Comparison of ENCODE assay signal across 2 cellular contexts in the genomic region with DNA sequence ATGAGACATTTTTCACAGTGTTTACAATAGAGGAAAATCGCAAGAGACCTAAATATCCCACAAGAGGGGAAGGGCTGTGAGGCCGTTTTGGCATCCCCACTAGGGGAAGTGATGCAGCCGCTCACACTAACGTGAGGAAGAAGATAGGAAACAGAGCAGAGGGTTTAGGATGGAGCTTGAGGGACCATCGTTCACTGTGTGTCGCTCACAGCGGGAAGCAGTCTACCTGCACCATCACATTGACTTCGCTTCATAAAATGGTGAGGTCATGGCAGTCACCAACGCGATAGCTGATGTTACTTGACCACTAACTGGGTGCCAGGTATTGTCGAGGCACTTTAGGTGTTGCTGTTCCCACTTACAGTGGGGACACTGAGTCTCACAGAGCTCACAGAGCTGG.
TF ChIP-seq lines count a peak whose summit lies in the region.

No MANE protein-coding gene starts in this region.

TF ChIP-seq in IMR-90, 13 proteins besides CTCF, POLR2A, EP300 and RAD21:
- TF ChIP-seq SMC3 (IDR thresholded peaks at IDR 0.05; ENCODE audit: low read depth, low read length) (no peak), CHD1 (IDR thresholded peaks at IDR 0.05; ENCODE audit: low read depth, low read length) (no peak), RFX5 (IDR thresholded peaks at IDR 0.05; ENCODE audit: low read depth, low read length) (no peak), MAFK (IDR thresholded peaks at IDR 0.05; ENCODE audit: low read depth, low read length) (no peak), CEBPB (IDR thresholded peaks at IDR 0.05; ENCODE audit: low read depth, low read length) (no peak), BHLHE40 (IDR thresholded peaks at IDR 0.05; ENCODE audit: low read depth, low read length) (no peak), RCOR1 (IDR thresholded peaks at IDR 0.05; ENCODE audit: insufficient replicate concordance, low read length) (no peak), MAZ (IDR thresholded peaks at IDR 0.05; ENCODE audit: borderline replicate concordance, low read depth, low read length) (no peak), NFE2L2 (IDR thresholded peaks at IDR 0.05; ENCODE audit: low read depth, low read length) (no peak), FOS (IDR thresholded peaks at IDR 0.05; ENCODE audit: low read depth, low read length) (no peak), MXI1 (IDR thresholded peaks at IDR 0.05; ENCODE audit: borderline replicate concordance, low read depth, low read length) (no peak)
- TF ChIP-seq, protein P1, sequence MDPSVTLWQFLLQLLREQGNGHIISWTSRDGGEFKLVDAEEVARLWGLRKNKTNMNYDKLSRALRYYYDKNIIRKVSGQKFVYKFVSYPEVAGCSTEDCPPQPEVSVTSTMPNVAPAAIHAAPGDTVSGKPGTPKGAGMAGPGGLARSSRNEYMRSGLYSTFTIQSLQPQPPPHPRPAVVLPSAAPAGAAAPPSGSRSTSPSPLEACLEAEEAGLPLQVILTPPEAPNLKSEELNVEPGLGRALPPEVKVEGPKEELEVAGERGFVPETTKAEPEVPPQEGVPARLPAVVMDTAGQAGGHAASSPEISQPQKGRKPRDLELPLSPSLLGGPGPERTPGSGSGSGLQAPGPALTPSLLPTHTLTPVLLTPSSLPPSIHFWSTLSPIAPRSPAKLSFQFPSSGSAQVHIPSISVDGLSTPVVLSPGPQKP (IDR thresholded peaks at IDR 0.05; ENCODE audit: borderline replicate concordance, low read depth, low read length): no peak
- TF ChIP-seq, protein P2, sequence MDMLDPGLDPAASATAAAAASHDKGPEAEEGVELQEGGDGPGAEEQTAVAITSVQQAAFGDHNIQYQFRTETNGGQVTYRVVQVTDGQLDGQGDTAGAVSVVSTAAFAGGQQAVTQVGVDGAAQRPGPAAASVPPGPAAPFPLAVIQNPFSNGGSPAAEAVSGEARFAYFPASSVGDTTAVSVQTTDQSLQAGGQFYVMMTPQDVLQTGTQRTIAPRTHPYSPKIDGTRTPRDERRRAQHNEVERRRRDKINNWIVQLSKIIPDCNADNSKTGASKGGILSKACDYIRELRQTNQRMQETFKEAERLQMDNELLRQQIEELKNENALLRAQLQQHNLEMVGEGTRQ (IDR thresholded peaks at IDR 0.05; ENCODE audit: low read depth, low read length): no peak

TF ChIP-seq in H1, 55 proteins besides CTCF, POLR2A, EP300 and RAD21:
- TF ChIP-seq ASH2L (IDR thresholded peaks at IDR 0.05; ENCODE audit: low read length): no peak
- TF ChIP-seq RFX5 (IDR thresholded peaks at IDR 0.05; ENCODE audit: borderline replicate concordance, low read depth, low read length): no peak
- TF ChIP-seq, protein P3, sequence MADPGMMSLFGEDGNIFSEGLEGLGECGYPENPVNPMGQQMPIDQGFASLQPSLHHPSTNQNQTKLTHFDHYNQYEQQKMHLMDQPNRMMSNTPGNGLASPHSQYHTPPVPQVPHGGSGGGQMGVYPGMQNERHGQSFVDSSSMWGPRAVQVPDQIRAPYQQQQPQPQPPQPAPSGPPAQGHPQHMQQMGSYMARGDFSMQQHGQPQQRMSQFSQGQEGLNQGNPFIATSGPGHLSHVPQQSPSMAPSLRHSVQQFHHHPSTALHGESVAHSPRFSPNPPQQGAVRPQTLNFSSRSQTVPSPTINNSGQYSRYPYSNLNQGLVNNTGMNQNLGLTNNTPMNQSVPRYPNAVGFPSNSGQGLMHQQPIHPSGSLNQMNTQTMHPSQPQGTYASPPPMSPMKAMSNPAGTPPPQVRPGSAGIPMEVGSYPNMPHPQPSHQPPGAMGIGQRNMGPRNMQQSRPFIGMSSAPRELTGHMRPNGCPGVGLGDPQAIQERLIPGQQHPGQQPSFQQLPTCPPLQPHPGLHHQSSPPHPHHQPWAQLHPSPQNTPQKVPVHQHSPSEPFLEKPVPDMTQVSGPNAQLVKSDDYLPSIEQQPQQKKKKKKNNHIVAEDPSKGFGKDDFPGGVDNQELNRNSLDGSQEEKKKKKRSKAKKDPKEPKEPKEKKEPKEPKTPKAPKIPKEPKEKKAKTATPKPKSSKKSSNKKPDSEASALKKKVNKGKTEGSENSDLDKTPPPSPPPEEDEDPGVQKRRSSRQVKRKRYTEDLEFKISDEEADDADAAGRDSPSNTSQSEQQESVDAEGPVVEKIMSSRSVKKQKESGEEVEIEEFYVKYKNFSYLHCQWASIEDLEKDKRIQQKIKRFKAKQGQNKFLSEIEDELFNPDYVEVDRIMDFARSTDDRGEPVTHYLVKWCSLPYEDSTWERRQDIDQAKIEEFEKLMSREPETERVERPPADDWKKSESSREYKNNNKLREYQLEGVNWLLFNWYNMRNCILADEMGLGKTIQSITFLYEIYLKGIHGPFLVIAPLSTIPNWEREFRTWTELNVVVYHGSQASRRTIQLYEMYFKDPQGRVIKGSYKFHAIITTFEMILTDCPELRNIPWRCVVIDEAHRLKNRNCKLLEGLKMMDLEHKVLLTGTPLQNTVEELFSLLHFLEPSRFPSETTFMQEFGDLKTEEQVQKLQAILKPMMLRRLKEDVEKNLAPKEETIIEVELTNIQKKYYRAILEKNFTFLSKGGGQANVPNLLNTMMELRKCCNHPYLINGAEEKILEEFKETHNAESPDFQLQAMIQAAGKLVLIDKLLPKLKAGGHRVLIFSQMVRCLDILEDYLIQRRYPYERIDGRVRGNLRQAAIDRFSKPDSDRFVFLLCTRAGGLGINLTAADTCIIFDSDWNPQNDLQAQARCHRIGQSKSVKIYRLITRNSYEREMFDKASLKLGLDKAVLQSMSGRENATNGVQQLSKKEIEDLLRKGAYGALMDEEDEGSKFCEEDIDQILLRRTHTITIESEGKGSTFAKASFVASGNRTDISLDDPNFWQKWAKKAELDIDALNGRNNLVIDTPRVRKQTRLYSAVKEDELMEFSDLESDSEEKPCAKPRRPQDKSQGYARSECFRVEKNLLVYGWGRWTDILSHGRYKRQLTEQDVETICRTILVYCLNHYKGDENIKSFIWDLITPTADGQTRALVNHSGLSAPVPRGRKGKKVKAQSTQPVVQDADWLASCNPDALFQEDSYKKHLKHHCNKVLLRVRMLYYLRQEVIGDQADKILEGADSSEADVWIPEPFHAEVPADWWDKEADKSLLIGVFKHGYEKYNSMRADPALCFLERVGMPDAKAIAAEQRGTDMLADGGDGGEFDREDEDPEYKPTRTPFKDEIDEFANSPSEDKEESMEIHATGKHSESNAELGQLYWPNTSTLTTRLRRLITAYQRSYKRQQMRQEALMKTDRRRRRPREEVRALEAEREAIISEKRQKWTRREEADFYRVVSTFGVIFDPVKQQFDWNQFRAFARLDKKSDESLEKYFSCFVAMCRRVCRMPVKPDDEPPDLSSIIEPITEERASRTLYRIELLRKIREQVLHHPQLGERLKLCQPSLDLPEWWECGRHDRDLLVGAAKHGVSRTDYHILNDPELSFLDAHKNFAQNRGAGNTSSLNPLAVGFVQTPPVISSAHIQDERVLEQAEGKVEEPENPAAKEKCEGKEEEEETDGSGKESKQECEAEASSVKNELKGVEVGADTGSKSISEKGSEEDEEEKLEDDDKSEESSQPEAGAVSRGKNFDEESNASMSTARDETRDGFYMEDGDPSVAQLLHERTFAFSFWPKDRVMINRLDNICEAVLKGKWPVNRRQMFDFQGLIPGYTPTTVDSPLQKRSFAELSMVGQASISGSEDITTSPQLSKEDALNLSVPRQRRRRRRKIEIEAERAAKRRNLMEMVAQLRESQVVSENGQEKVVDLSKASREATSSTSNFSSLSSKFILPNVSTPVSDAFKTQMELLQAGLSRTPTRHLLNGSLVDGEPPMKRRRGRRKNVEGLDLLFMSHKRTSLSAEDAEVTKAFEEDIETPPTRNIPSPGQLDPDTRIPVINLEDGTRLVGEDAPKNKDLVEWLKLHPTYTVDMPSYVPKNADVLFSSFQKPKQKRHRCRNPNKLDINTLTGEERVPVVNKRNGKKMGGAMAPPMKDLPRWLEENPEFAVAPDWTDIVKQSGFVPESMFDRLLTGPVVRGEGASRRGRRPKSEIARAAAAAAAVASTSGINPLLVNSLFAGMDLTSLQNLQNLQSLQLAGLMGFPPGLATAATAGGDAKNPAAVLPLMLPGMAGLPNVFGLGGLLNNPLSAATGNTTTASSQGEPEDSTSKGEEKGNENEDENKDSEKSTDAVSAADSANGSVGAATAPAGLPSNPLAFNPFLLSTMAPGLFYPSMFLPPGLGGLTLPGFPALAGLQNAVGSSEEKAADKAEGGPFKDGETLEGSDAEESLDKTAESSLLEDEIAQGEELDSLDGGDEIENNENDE (IDR thresholded peaks at IDR 0.05; ENCODE audit: insufficient replicate concordance, low read length): no peak
- TF ChIP-seq MAX (IDR thresholded peaks at IDR 0.05): no peak
- no peak for TF ChIP-seq CEBPB (IDR thresholded peaks at IDR 0.05; ENCODE audit: low read depth, low read length)
- no peak for TF ChIP-seq SRF (IDR thresholded peaks at IDR 0.05; ENCODE audit: low read depth, low read length)
- no peak for TF ChIP-seq YY1 (IDR thresholded peaks at IDR 0.05; ENCODE audit: low read depth, low read length)
- TF ChIP-seq KDM4A (IDR thresholded peaks at IDR 0.05; ENCODE audit: low read depth, low read length, severe bottlenecking): no peak
- TF ChIP-seq CBX8 (IDR thresholded peaks at IDR 0.05; ENCODE audit: borderline replicate concordance, low read depth, low read length): no peak
- no peak for TF ChIP-seq EZH2 (IDR thresholded peaks at IDR 0.05; ENCODE audit: low read depth, low read length, severe bottlenecking)
- TF ChIP-seq, protein P2 (IDR thresholded peaks at IDR 0.05; ENCODE audit: low read length): no peak
- TF ChIP-seq TBP (IDR thresholded peaks at IDR 0.05; ENCODE audit: low read depth, low read length): no peak
- no peak for TF ChIP-seq RBBP5 (IDR thresholded peaks at IDR 0.05; ENCODE audit: borderline replicate concordance, low read depth, low read length)
- TF ChIP-seq TCF12 (IDR thresholded peaks at IDR 0.05; ENCODE audit: low read depth, low read length): no peak
TF ChIP-seq in H1: peak in this region for 0.
